In genomic region chr10:43304687-43305333, GRCh38 we compare ENCODE assay signal across 8 cellular contexts. TPM values are rescaled to one million over a fixed set of nuclear protein-coding genes. Genes with fewer than 3 reads are reported as not detected.
A peak's percentile ranks its signal among the peaks of the same experiment; 100 is the strongest.
DNase-seq lines count a peak whose midpoint lies in the region; ATAC-seq lines count a peak whose summit lies in the region.

No MANE protein-coding gene starts in this region.

- DNase-seq in RPMI7951 (ENCODE audit: low read depth) (peak; percentile 54), Right ventricle myocardium superior (peak; percentile 87), occipital lobe (lab: John Stamatoyannopoulos, UW) (peak; percentile 44), superior temporal gyrus (ENCODE audit: extremely low spot score) (peak; percentile 40), D341Med (ENCODE audit: low spot score) (no peak)
- DNase-seq in activated naive CD4-positive, alpha-beta T cell treated with anti-CD3 and anti-CD28 coated beads for 36 hours: peak; percentile 65

- CTCF ChIA-PET in activated naive CD4-positive, alpha-beta T cell treated with anti-CD3 and anti-CD28 coated beads for 36 hours (lab: Charles Lee): interaction anchor here (0.5 to 5.4 kb wide), 4 partner anchors 13 to 36 kb away, joined by 3 to 32 read pairs (median 4); no protein-coding TSS in a partner anchor

- no peak overlapping the region for H3K27ac Mint-ChIP-seq in activated naive CD4-positive, alpha-beta T cell treated with anti-CD3 and anti-CD28 coated beads for 36 hours

- ATAC-seq in GM21529 (IDR thresholded peaks at IDR 0.05; ENCODE audit: unreplicated experiment) (peak; percentile 61), Right ventricle myocardium superior (ENCODE audit: poor library complexity) (peak; percentile 96), GM19324 (IDR thresholded peaks at IDR 0.05; ENCODE audit: low FRiP score, unreplicated experiment) (no peak)

- intact Hi-C loops in activated naive CD4-positive, alpha-beta T cell treated with anti-CD3 and anti-CD28 coated beads for 36 hours (cut with micrococcal nuclease): no loop called here
- intact Hi-C loops in Right ventricle myocardium superior (cut with DNase I): no loop called here

- H3K27me3 Mint-ChIP-seq in activated naive CD4-positive, alpha-beta T cell treated with anti-CD3 and anti-CD28 coated beads for 36 hours (ENCODE audit: low read depth): peaks cover 4% of the 10 kb centered on the region

- H3K4me3 Mint-ChIP-seq in activated naive CD4-positive, alpha-beta T cell treated with anti-CD3 and anti-CD28 coated beads for 36 hours: peak overlapping the region; percentile 59

- H3K4me1 Mint-ChIP-seq in activated naive CD4-positive, alpha-beta T cell treated with anti-CD3 and anti-CD28 coated beads for 36 hours (ENCODE audit: low read depth): peaks cover 34% of the 10 kb centered on the region

- peaks cover 4% of the 10 kb centered on the region for H3K9me3 Mint-ChIP-seq in activated naive CD4-positive, alpha-beta T cell treated with anti-CD3 and anti-CD28 coated beads for 36 hours

- H3K36me3 Mint-ChIP-seq in activated naive CD4-positive, alpha-beta T cell treated with anti-CD3 and anti-CD28 coated beads for 36 hours (ENCODE audit: low read depth): no peaks in the 10 kb centered on the region

RNA-seq across cellular contexts. Expression of gene RASGEF1A, which starts 37.9 kb away (rescaled TPM):
- total RNA-seq in RPMI7951 (2014; rRNA removed; shearing (Covaris generic)): not detected in 2 replicates
- total RNA-seq in activated naive CD4-positive, alpha-beta T cell treated with anti-CD3 and anti-CD28 coated beads for 36 hours: not detected
- 1.6 TPM for total RNA-seq in Right ventricle myocardium superior
- 9.7 TPM for total RNA-seq in occipital lobe
